25 cellular contexts compared by ENCODE assay signal in genomic region chr14:47439953-47440352, GRCh38.
"Had no signal": no experiment of that assay in that cellular context is flagged by ENCODE, and none has a peak within 500 bp of the region (broad histone marks: within the 10 kb centered on the region; RNA-seq: fewer than 3 reads in every experiment).

No MANE protein-coding gene starts in this region.

- H3K27ac ChIP-seq: adrenal gland, SJCRH30, VCaP had no signal

- H3K4me1 ChIP-seq: adrenal gland, SJCRH30 had no signal

- H3K9ac ChIP-seq: SK-N-SH had no signal

- H3K4me3 ChIP-seq: adrenal gland, SJCRH30 had no signal

- H3K27me3 ChIP-seq: adrenal gland, SJCRH30 had no signal

- DNase-seq: activated CD4-positive, alpha-beta memory T cell treated with anti-CD3 and anti-CD28 coated beads, Interleukin-2, amount 10 ng/mL, durations not matched to agents 7 days and 5 days; activated CD4-positive, alpha-beta T cell treated with anti-CD3 and anti-CD28 coated beads for 36 hours; activated CD4-positive, alpha-beta T cell treated with anti-CD3 and anti-CD28 coated beads, Interleukin-2, amount 50 U/mL, for 1 hour; activated gamma-delta T cell treated with Interleukin-2 at 50 U/mL for 16 hours; activated naive CD4-positive, alpha-beta T cell treated with anti-CD3 and anti-CD28 coated beads, Interleukin-2, amount 50 U/mL, for 16 hours; activated naive CD8-positive, alpha-beta T cell treated with anti-CD3 and anti-CD28 coated beads, Interleukin-2, amount 10 ng/mL, durations not matched to agents 7 days and 5 days; activated T-cell treated with anti-CD3 and anti-CD28 coated beads for 4 hours; activated T-cell treated with anti-CD3 and anti-CD28 coated beads, Interleukin-2, amount 50 U/mL, for 72 hours; adrenal gland; anterior cingulate cortex; KG1; NCI-H1092; NCI-H1417; NCI-H1694; NCI-H2029; NCI-H2107; NCI-H2171 treated with DMSO at 0.1 percent for 48 hours; NCI-H526 treated with DMSO at 0.1 percent for 48 hours; NK-92 treated with Interleukin-12 subunit alpha and Interleukin-12 subunit beta, amount 100 ng/mL, for 24 hours; OCI-M1; RPMI8226; SJCRH30; SK-N-SH; T-helper 1 cell had no signal

- H3K9me3 ChIP-seq: adrenal gland, SJCRH30, SK-N-SH had no signal

- H3K4me2 ChIP-seq: SK-N-SH had no signal

- H3K36me3 ChIP-seq: adrenal gland, SJCRH30 had no signal
